Comparison of ENCODE assay signal across 8 cellular contexts in the genomic region with DNA sequence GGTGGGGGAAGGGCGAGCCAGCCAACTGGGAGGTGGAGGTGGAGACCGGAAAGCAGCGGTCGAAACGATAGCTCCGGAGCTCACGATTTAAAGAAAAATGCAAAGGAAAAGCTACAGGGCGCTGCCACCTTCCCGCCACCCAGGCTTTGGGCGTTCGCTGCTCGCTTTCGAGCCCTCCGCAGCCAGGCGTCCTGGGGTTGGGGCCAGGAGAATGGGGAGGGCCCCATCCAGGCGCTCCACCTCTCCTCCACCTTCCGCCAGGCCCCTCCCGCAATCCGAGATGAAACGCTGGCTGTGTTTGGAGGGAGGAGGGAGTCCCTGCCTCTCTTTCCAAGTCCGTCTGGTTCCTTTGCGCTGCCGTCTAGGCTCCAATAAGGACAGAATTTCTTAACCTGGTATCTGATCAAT. TPM values are rescaled to one million over a fixed set of nuclear protein-coding genes. Genes with fewer than 3 reads are reported as not detected.
DNase-seq lines count a peak whose midpoint lies in the region; ATAC-seq and TF ChIP-seq lines count a peak whose summit lies in the region.

No MANE protein-coding gene starts in this region.

- H3K9me3 ChIP-seq in PC-3 (ENCODE audit: low read length) (no peaks in the 10 kb centered on the region), right lobe of liver (no peaks in the 10 kb centered on the region), stomach (no peaks in the 10 kb centered on the region)

- peak overlapping the region; percentile 29 for H3K9ac ChIP-seq in PC-3 (ENCODE audit: low read length)

- H3K4me1 ChIP-seq in PC-3 (ENCODE audit: insufficient read depth, low read length) = peaks cover 24% of the 10 kb centered on the region
- H3K4me1 ChIP-seq in right lobe of liver = peaks cover 0 to 22% (median 0%) of the 10 kb centered on the region in 4 donors
- H3K4me1 ChIP-seq in stomach = peaks cover 19 to 52% (median 41%) of the 10 kb centered on the region in 4 donors

- H4K20me1 ChIP-seq in PC-3 (ENCODE audit: low read length) = peaks cover 22% of the 10 kb centered on the region; the same call in 1 of the 2 replicates

- no peaks in the 10 kb centered on the region for H3K9me3 Mint-ChIP-seq in chondrocyte (ENCODE audit: low read depth)

- H3K4me3 Mint-ChIP-seq in chondrocyte (ENCODE audit: unreplicated experiment) = peak overlapping the region; percentile 70

- H3K36me3 ChIP-seq in PC-3 (ENCODE audit: low read depth, low read length) = no peaks in the 10 kb centered on the region
- H3K36me3 ChIP-seq in right lobe of liver = no peaks in the 10 kb centered on the region
- H3K36me3 ChIP-seq in stomach = no peaks in the 10 kb centered on the region

- H3F3A ChIP-seq in PC-3 (ENCODE audit: low read length, unreplicated experiment) = no peaks in the 10 kb centered on the region

- H3K27ac ChIP-seq in HL-60 (replicated peaks) = peak overlapping the region; percentile 40
- peak overlapping the region; percentile 41 for H3K27ac ChIP-seq in PC-3 (ENCODE audit: low read length)
- H3K27ac ChIP-seq in right lobe of liver = peak overlapping the region; percentile 60 to 92 (median 77)
- H3K27ac ChIP-seq in stomach = peak overlapping the region; percentile 79 to 87 (median 83)

- BruUV-seq in PC-3 (replicated peaks; lab: Mats Ljungman, UMichigan) = no TSS peak

- no peak for TF ChIP-seq POLR2A in right lobe of liver (IDR thresholded peaks at IDR 0.05)
- no peak for TF ChIP-seq POLR2A in stomach (IDR thresholded peaks at IDR 0.05)

- DNase-seq in stimulated activated CD4-positive, alpha-beta T cell treated with anti-CD3 and anti-CD28 coated beads, Interleukin-1b, Interleukin-23, amount 100 ng/mL, for 48 hours = peak; percentile 49
- no peak for DNase-seq in stimulated activated CD4-positive, alpha-beta T cell treated with anti-CD3 and anti-CD28 coated beads, Interleukin-4, amount 100 ng/mL, for 4 hours
- peak; percentile 52 to 60 for DNase-seq in HL-60 (ENCODE audit: low read depth in 1 of 2, low spot score in 1 of 2)
- peak; percentile 79 for DNase-seq in PC-3
- no peak for DNase-seq in chondrocyte (ENCODE audit: low spot score)
- peak; percentile 80 to 91 (median 89) for DNase-seq in right lobe of liver
- DNase-seq in stomach = peak; percentile 59

- peak overlapping the region; percentile 93 for H3K4me2 ChIP-seq in PC-3 (ENCODE audit: low read length)

- peak; percentile 51 for ATAC-seq in PC-3
- peak; percentile 51 to 71 (median 60) for ATAC-seq in right lobe of liver
- no peak for ATAC-seq in HG03039 (IDR thresholded peaks at IDR 0.05; ENCODE audit: unreplicated experiment)

- peaks cover 35% of the 10 kb centered on the region for H3K79me2 ChIP-seq in PC-3 (ENCODE audit: low read length)

- intact Hi-C loops in PC-3 (cut with micrococcal nuclease) (loop anchor here (1.0 to 2.0 kb wide), 5 partner anchors 27 to 361 kb away; a partner anchor contains a TSS), right lobe of liver (cut with DNase I) (loop anchor here in 1 of 2 donors (5.0 kb wide), 1 partner anchor 186 kb away; no protein-coding TSS in a partner anchor), stomach (cut with DNase I; ENCODE audit: low total_unique reads) (no loop called here)

- CTCF ChIA-PET in PC-3 (lab: Charles Lee) = interaction anchor here (0.6 to 1.9 kb wide), 5 partner anchors 13 to 184 kb away, joined by 3 to 29 read pairs (median 5); no protein-coding TSS in a partner anchor

- peak overlapping the region; percentile 41 for H3K27ac Mint-ChIP-seq in chondrocyte (ENCODE audit: unreplicated experiment)

- H2AFZ ChIP-seq in PC-3 (ENCODE audit: low read length) = peak overlapping the region; percentile 83

- TF ChIP-seq CTCF in HL-60 (IDR thresholded peaks at IDR 0.05; ENCODE audit: insufficient read depth, low read length) (no peak), PC-3 (conservative IDR thresholded peaks at IDR 0.05; ENCODE audit: low read depth, low read length) (no peak), chondrocyte (IDR thresholded peaks at IDR 0.05) (no peak), right lobe of liver (IDR thresholded peaks at IDR 0.05) (no peak), stomach (IDR thresholded peaks at IDR 0.05) (no peak)

- H3K4me3 ChIP-seq in HL-60 (replicated peaks; ENCODE audit: insufficient read depth, low read length) (peak overlapping the region; percentile 58), PC-3 (ENCODE audit: low read length) (peak overlapping the region; percentile 75), right lobe of liver (peak overlapping the region; percentile 42 to 51 (median 49)), stomach (peak overlapping the region; percentile 61 to 71 (median 62))

- H3K27me3 ChIP-seq in HL-60 (ENCODE audit: insufficient read depth, poor library complexity, severe bottlenecking) = no peaks in the 10 kb centered on the region
- H3K27me3 ChIP-seq in PC-3 (ENCODE audit: low read length) = no peaks in the 10 kb centered on the region
- H3K27me3 ChIP-seq in right lobe of liver = no peaks in the 10 kb centered on the region
- peaks cover 0 to 33% (median 11%) of the 10 kb centered on the region in 3 donors for H3K27me3 ChIP-seq in stomach

- POLR2A ChIA-PET in PC-3 (lab: Charles Lee; ENCODE audit: unreplicated experiment) = interaction anchor here (0.6 to 1.5 kb wide), 2 partner anchors 180 to 184 kb away, joined by 5 to 13 read pairs; no protein-coding TSS in a partner anchor

- TF ChIP-seq EP300 in stomach (IDR thresholded peaks at IDR 0.05) = no peak

- peaks cover 17% of the 10 kb centered on the region for H3K27me3 Mint-ChIP-seq in chondrocyte (ENCODE audit: low read depth)

- peaks cover 33% of the 10 kb centered on the region for H3K4me1 Mint-ChIP-seq in chondrocyte (ENCODE audit: low read depth)

- H3K9me2 ChIP-seq in PC-3 (replicated peaks; ENCODE audit: low read length) = no peaks in the 10 kb centered on the region

- WGBS in right lobe of liver (ENCODE audit: insufficient coverage, low coverage, low lambda C conversion rate, missing lambda C conversion rate) = 2% methylated on average over 11 of the region's 23 CpGs
- WGBS in stomach, 5 donors = 0% methylated on average over 22 to 23 of the region's 23 CpGs

- peaks cover 1% of the 10 kb centered on the region for H3K36me3 Mint-ChIP-seq in chondrocyte (ENCODE audit: low read depth)

RNA-seq across cellular contexts. Expression of a gene that starts 0.5 kb away (rescaled TPM):
- total RNA-seq in PC-3 (2014; rRNA removed) = 5.2 and 10.0 TPM in 2 replicates
- total RNA-seq in chondrocyte = 2.2 to 3.1 TPM (median 3.1 TPM) in 3 replicates
- 10 to 100 TPM in 3 of 6 experiments, 1 to 10 TPM in 3; 6.0 to 14.9 (median 10.0) TPM for total RNA-seq in right lobe of liver
- total RNA-seq in stomach = 10 to 100 TPM in 2 of 5 donors, 1 to 10 TPM in 2, under 1 TPM in 1; 0.58 to 12.7 (median 6.4) TPM
- 1 to 10 TPM; 1.2 to 2.0 (median 1.9) TPM for polyA plus RNA-seq in stomach

Comparison
In these comparisons a context has a peak if more than half of its experiments do, and no peak if none do; other contexts are left out.
1. DNase-seq: peak in stimulated activated CD4-positive, alpha-beta T cell treated with anti-CD3 and anti-CD28 coated beads, Interleukin-1b, Interleukin-23, amount 100 ng/mL, for 48 hours (single experiment), HL-60 (2 of 2), PC-3 (single experiment), right lobe of liver (3 of 3) and stomach (single experiment); none in stimulated activated CD4-positive, alpha-beta T cell treated with anti-CD3 and anti-CD28 coated beads, Interleukin-4, amount 100 ng/mL, for 4 hours (0 of 2) and chondrocyte (single experiment).
2. Peak in every context shown above with its lines, with median percentiles within 50 percentile points of each other: H3K27ac ChIP-seq and H3K4me3 ChIP-seq.